Comparison of ENCODE assay signal across 9 cellular contexts in genomic region chr19:29542327-29542726, GRCh38. TPM values are rescaled to one million over a fixed set of nuclear protein-coding genes. Genes with fewer than 3 reads are reported as not detected.
"Had no signal": no experiment of that assay in that cellular context is flagged by ENCODE, and none has a peak within 500 bp of the region (broad histone marks: within the 10 kb centered on the region; RNA-seq: fewer than 3 reads in every experiment).

No MANE protein-coding gene starts in this region.

- H3K9ac ChIP-seq: GM23248 had no signal

- H3K27ac ChIP-seq: GM23248 had no signal

- H3K36me3 ChIP-seq: HAP-1 had no signal

- H3K4me2 ChIP-seq: GM23338 had no signal

- H2AFZ ChIP-seq: GM23248, GM23338 had no signal

- ATAC-seq: GM23338, HCT116 had no signal

- FAIRE-seq: H54 had no signal

- H3K4me3 ChIP-seq: GM23248, GM23338, HAP-1 had no signal

- H3K4me1 ChIP-seq: HAP-1 had no signal

- H3K9me3 ChIP-seq: HAP-1 had no signal

- DNase-seq: GM23248, GOT3, H7, HCEC 1CT, HFFc6 had no signal

RNA-seq across cellular contexts. Expression of gene VSTM2B, which starts 16.5 kb away (rescaled TPM):
- total RNA-seq: GM23248, HFFc6 had no signal
- polyA plus RNA-seq: GM23248 had no signal
